Comparison of ENCODE assay signal across 20 cellular contexts in the genomic region with DNA sequence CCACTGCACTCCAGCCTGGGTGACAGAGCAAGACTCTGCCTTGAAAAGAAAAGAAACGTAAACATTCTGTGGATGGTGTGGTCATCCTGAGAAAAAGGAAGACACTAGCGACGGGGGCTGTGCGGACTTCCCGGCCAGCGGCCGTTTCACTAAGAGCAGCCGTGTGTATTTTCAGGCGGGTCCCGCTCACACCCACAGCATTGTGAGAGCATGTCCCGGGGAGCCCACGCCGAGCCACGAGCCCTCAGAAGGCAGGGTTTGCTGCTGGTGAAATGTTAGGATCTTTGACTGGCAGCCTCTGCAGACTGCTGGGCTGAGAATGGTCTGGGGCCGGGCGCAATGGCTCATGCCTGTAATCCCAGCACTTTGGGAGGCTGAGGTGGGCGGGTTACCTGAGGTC. TPM values are rescaled to one million over a fixed set of nuclear protein-coding genes. Genes with fewer than 3 reads are reported as not detected.
A peak's percentile ranks its signal among the peaks of the same experiment; 100 is the strongest.
DNase-seq lines count a peak whose midpoint lies in the region; TF ChIP-seq lines count a peak whose summit lies in the region.
"Had no signal": no experiment of that assay in that cellular context is flagged by ENCODE, and none has a peak within 500 bp of the region (broad histone marks: within the 10 kb centered on the region; RNA-seq: fewer than 3 reads in every experiment).

No MANE protein-coding gene starts in this region.

- no peaks in the 10 kb centered on the region for H3K79me2 ChIP-seq in neural progenitor cell (ENCODE audit: low read depth)

- no peaks in the 10 kb centered on the region for H3K27me3 ChIP-seq in BLaER1
- peaks cover 6% of the 10 kb centered on the region for H3K27me3 ChIP-seq in neural progenitor cell
- H3K27me3 ChIP-seq: BE2C had no signal

- H3K4me1 ChIP-seq in BLaER1 (peaks cover 27% of the 10 kb centered on the region), neural progenitor cell (no peaks in the 10 kb centered on the region)
- H3K4me1 ChIP-seq: A549, Caco-2 had no signal

- peaks cover 58% of the 10 kb centered on the region for H3K36me3 ChIP-seq in BLaER1
- no peaks in the 10 kb centered on the region for H3K36me3 ChIP-seq in neural progenitor cell
- H3K36me3 ChIP-seq: BE2C had no signal

- H3K36me3 Mint-ChIP-seq in chondrocyte (ENCODE audit: low read depth) (peaks cover 19% of the 10 kb centered on the region), neural progenitor cell (peaks cover 12% of the 10 kb centered on the region)

- H3K4me3 Mint-ChIP-seq in chondrocyte (ENCODE audit: unreplicated experiment), result no peak overlapping the region
- H3K4me3 Mint-ChIP-seq in neural progenitor cell, result no peak overlapping the region
- H3K4me3 Mint-ChIP-seq: CD4-positive, CD25-positive, alpha-beta regulatory T cell; CD8-positive, alpha-beta T cell had no signal

- H2AFZ ChIP-seq in neural progenitor cell (replicated peaks), result no peak overlapping the region
- H2AFZ ChIP-seq: GM23248 had no signal

- H3K9me3 Mint-ChIP-seq in chondrocyte (ENCODE audit: low read depth) (no peaks in the 10 kb centered on the region), neural progenitor cell (peaks cover 9% of the 10 kb centered on the region)

- H3K27ac ChIP-seq in BLaER1 (no peak overlapping the region), neural progenitor cell (no peak overlapping the region)
- H3K27ac ChIP-seq: A549, GM23248 had no signal

- H3F3A ChIP-seq in neural progenitor cell (ENCODE audit: low read depth), result peaks cover 8% of the 10 kb centered on the region

- peak; percentile 76 for DNase-seq in chondrocyte (ENCODE audit: low spot score)
- DNase-seq in neural progenitor cell (ENCODE audit: low spot score), result peak; percentile 0
- DNase-seq in NCI-H2171 treated with DMSO at 0.1 percent for 48 hours (lab: John Stamatoyannopoulos, UW), result no peak
- DNase-seq in NCI-H446 treated with DMSO at 0.1 percent for 48 hours (lab: John Stamatoyannopoulos, UW), result no peak
- DNase-seq in stimulated activated CD4-positive, alpha-beta T cell treated with anti-CD3 and anti-CD28 coated beads, Interleukin-12 subunit alpha, Interleukin-12 subunit beta, amount 100 ng/mL, for 4 hours, result no peak
- DNase-seq: 8988T; ACHN; AML-193; BE2C; C1 segment of cervical spinal cord; Caco-2; CD4-positive, CD25-positive, alpha-beta regulatory T cell; CD8-positive, alpha-beta T cell; DMS153; DND-41; GM23248; H7; HCEC 1CT had no signal

- TF ChIP-seq CTCF in chondrocyte (IDR thresholded peaks at IDR 0.05), result no peak
- no peak for TF ChIP-seq CTCF in neural progenitor cell (IDR thresholded peaks at IDR 0.05)

- H4K20me1 ChIP-seq in BLaER1 (peaks cover 15% of the 10 kb centered on the region; the same call in 1 of the 2 replicates), neural progenitor cell (ENCODE audit: low read depth) (no peaks in the 10 kb centered on the region)

- H3K4me1 Mint-ChIP-seq in chondrocyte (ENCODE audit: low read depth) (no peaks in the 10 kb centered on the region), neural progenitor cell (peaks cover 22% of the 10 kb centered on the region)

- H3K27ac Mint-ChIP-seq in chondrocyte (ENCODE audit: unreplicated experiment), result no peak overlapping the region
- H3K27ac Mint-ChIP-seq in neural progenitor cell, result no peak overlapping the region
- H3K27ac Mint-ChIP-seq: CD4-positive, CD25-positive, alpha-beta regulatory T cell; CD8-positive, alpha-beta T cell had no signal

- H3K4me2 ChIP-seq in BLaER1 (0 out of 2 replicates have a peak overlapping the region, but pooled peaks have one; percentile 70), neural progenitor cell (no peak overlapping the region)
- H3K4me2 ChIP-seq: A549 had no signal

- no peak overlapping the region for H3K4me3 ChIP-seq in BLaER1
- H3K4me3 ChIP-seq in neural progenitor cell, result no peak overlapping the region
- H3K4me3 ChIP-seq: A549, GM23248 had no signal

- H3K27me3 Mint-ChIP-seq in chondrocyte (ENCODE audit: low read depth) (no peaks in the 10 kb centered on the region), neural progenitor cell (ENCODE audit: insufficient read depth, low read depth) (peaks cover 3% of the 10 kb centered on the region)
- H3K27me3 Mint-ChIP-seq: CD4-positive, CD25-positive, alpha-beta regulatory T cell had no signal

- H3K9ac ChIP-seq in BLaER1 (no peak overlapping the region), neural progenitor cell (no peak overlapping the region)
- H3K9ac ChIP-seq: GM23248 had no signal

- no peaks in the 10 kb centered on the region for H3K9me3 ChIP-seq in BLaER1
- no peaks in the 10 kb centered on the region for H3K9me3 ChIP-seq in neural progenitor cell (ENCODE audit: low read depth)
- H3K9me3 ChIP-seq: BE2C, Caco-2 had no signal

RNA-seq across cellular contexts. Expression of a gene that starts 40.3 kb away (rescaled TPM):
- total RNA-seq in chondrocyte, result 21.6 to 25.6 TPM (median 21.7 TPM) in 3 replicates
- total RNA-seq in neural progenitor cell (ENCODE audit: low replicate concordance), result 3.4 and 26.8 TPM in 2 replicates

RNA-seq across cellular contexts. Expression of a gene that starts 51.1 kb away (rescaled TPM):
- total RNA-seq in chondrocyte, result 0.10 to 0.15 TPM (median 0.15 TPM) in 3 replicates
- 0.75 and 3.0 TPM in 2 replicates for total RNA-seq in neural progenitor cell (ENCODE audit: low replicate concordance)

Comparison
In these comparisons a context has a peak if more than half of its experiments do, and no peak if none do; other contexts are left out.
1. DNase-seq: peak in chondrocyte (single experiment) and neural progenitor cell (single experiment); none in NCI-H2171 treated with DMSO at 0.1 percent for 48 hours (single experiment), NCI-H446 treated with DMSO at 0.1 percent for 48 hours (single experiment) and stimulated activated CD4-positive, alpha-beta T cell treated with anti-CD3 and anti-CD28 coated beads, Interleukin-12 subunit alpha, Interleukin-12 subunit beta, amount 100 ng/mL, for 4 hours (single experiment).